ENCODE assay signal across 1 cellular context in the genomic region with DNA sequence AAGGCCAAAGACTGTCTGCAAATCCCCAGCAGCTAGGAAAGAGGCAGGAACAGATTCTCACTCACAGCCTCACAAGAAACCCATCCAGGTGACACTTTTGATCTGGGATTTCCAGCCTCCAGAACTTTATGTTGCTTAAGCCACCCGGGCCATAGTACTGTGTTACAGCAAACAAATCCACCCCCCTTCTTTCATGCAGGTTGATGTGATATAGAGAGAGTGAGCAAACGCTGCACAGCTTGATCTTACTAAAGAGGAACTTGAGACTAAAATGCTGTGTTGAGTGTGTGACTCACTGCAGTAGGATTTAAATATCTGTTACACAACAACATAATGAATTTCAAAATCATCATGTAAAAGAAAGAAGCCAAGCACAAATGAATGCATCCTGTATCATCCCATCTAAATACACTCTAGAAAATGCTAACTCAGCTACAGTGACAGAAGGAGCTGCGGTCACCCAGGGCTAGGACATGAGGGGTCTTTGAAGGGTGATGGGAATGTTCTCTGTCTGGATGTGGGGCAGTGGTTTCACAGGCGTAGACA.
TF ChIP-seq lines count a peak whose summit lies in the region.

No MANE protein-coding gene starts in this region.

TF ChIP-seq in HepG2, 621 proteins besides CTCF, POLR2A, EP300 and RAD21 (continued from another document):
- TF ChIP-seq, protein P1, sequence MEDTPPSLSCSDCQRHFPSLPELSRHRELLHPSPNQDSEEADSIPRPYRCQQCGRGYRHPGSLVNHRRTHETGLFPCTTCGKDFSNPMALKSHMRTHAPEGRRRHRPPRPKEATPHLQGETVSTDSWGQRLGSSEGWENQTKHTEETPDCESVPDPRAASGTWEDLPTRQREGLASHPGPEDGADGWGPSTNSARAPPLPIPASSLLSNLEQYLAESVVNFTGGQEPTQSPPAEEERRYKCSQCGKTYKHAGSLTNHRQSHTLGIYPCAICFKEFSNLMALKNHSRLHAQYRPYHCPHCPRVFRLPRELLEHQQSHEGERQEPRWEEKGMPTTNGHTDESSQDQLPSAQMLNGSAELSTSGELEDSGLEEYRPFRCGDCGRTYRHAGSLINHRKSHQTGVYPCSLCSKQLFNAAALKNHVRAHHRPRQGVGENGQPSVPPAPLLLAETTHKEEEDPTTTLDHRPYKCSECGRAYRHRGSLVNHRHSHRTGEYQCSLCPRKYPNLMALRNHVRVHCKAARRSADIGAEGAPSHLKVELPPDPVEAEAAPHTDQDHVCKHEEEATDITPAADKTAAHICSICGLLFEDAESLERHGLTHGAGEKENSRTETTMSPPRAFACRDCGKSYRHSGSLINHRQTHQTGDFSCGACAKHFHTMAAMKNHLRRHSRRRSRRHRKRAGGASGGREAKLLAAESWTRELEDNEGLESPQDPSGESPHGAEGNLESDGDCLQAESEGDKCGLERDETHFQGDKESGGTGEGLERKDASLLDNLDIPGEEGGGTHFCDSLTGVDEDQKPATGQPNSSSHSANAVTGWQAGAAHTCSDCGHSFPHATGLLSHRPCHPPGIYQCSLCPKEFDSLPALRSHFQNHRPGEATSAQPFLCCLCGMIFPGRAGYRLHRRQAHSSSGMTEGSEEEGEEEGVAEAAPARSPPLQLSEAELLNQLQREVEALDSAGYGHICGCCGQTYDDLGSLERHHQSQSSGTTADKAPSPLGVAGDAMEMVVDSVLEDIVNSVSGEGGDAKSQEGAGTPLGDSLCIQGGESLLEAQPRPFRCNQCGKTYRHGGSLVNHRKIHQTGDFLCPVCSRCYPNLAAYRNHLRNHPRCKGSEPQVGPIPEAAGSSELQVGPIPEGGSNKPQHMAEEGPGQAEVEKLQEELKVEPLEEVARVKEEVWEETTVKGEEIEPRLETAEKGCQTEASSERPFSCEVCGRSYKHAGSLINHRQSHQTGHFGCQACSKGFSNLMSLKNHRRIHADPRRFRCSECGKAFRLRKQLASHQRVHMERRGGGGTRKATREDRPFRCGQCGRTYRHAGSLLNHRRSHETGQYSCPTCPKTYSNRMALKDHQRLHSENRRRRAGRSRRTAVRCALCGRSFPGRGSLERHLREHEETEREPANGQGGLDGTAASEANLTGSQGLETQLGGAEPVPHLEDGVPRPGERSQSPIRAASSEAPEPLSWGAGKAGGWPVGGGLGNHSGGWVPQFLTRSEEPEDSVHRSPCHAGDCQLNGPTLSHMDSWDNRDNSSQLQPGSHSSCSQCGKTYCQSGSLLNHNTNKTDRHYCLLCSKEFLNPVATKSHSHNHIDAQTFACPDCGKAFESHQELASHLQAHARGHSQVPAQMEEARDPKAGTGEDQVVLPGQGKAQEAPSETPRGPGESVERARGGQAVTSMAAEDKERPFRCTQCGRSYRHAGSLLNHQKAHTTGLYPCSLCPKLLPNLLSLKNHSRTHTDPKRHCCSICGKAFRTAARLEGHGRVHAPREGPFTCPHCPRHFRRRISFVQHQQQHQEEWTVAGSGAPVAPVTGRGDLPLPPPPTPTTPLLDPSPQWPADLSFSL (CRISPR knock-in tag; IDR thresholded peaks at IDR 0.05): no peak
- TF ChIP-seq, protein P2, sequence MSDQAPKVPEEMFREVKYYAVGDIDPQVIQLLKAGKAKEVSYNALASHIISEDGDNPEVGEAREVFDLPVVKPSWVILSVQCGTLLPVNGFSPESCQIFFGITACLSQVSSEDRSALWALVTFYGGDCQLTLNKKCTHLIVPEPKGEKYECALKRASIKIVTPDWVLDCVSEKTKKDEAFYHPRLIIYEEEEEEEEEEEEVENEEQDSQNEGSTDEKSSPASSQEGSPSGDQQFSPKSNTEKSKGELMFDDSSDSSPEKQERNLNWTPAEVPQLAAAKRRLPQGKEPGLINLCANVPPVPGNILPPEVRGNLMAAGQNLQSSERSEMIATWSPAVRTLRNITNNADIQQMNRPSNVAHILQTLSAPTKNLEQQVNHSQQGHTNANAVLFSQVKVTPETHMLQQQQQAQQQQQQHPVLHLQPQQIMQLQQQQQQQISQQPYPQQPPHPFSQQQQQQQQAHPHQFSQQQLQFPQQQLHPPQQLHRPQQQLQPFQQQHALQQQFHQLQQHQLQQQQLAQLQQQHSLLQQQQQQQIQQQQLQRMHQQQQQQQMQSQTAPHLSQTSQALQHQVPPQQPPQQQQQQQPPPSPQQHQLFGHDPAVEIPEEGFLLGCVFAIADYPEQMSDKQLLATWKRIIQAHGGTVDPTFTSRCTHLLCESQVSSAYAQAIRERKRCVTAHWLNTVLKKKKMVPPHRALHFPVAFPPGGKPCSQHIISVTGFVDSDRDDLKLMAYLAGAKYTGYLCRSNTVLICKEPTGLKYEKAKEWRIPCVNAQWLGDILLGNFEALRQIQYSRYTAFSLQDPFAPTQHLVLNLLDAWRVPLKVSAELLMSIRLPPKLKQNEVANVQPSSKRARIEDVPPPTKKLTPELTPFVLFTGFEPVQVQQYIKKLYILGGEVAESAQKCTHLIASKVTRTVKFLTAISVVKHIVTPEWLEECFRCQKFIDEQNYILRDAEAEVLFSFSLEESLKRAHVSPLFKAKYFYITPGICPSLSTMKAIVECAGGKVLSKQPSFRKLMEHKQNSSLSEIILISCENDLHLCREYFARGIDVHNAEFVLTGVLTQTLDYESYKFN (CRISPR knock-in tag; conservative IDR thresholded peaks at IDR 0.05): no peak
- TF ChIP-seq RFX5 (IDR thresholded peaks at IDR 0.05; ENCODE audit: low read depth, low read length) (no peak), MAFF (IDR thresholded peaks at IDR 0.05; ENCODE audit: low read depth, low read length) (peak; percentile 34; the same call in 1 of the 2 replicates), NFE2L1 (CRISPR knock-in tag; IDR thresholded peaks at IDR 0.05; ENCODE audit: borderline replicate concordance) (no peak), HMG20B (CRISPR knock-in tag; conservative IDR thresholded peaks at IDR 0.05) (no peak), KMT2B (CRISPR knock-in tag; IDR thresholded peaks at IDR 0.05) (no peak), MEIS1 (CRISPR knock-in tag; IDR thresholded peaks at IDR 0.05; ENCODE audit: borderline replicate concordance) (no peak)
- TF ChIP-seq, protein P3, sequence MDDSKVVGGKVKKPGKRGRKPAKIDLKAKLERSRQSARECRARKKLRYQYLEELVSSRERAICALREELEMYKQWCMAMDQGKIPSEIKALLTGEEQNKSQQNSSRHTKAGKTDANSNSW (CRISPR knock-in tag; IDR thresholded peaks at IDR 0.05; ENCODE audit: borderline replicate concordance): no peak
